In the genomic region with DNA sequence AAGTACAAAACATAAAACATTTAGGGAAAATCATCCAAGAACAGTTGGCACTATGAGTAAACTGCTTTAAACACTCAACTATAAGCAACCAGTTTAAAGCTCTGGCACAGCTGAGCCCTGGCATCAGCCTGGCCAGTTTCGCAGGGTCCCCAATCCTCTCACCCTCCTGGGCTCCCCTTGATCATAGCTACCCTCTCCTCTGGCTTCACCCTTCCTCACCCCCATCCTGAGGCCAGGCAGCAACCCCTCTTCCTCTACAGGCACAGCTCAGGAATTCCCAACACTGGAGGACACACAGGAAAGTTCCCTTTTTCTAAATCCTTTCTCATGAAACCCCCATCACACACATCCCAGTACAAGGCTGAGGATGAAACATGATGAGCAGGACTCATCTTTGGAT, we compare ENCODE assay signal across 28 cellular contexts.
"Had no signal": no experiment of that assay in that cellular context is flagged by ENCODE, and none has a peak within 500 bp of the region (broad histone marks: within the 10 kb centered on the region; RNA-seq: fewer than 3 reads in every experiment).

No MANE protein-coding gene starts in this region.

- DNase-seq: head of caudate nucleus; hypothalamus; immature natural killer cell; kidney; left colon; left lung; lower lobe of right lung; mammary epithelial cell; mesendoderm; midbrain; mucosa of descending colon; naive thymus-derived CD4-positive, alpha-beta T cell; nucleus accumbens; small intestine; spleen; stimulated activated CD4-positive, alpha-beta T cell treated with anti-CD3 and anti-CD28 coated beads, Interleukin-4, amount 100 ng/mL, for 24 hours; stimulated activated naive CD4-positive, alpha-beta T cell treated with Interleukin-2 at 50 U/mL for 16 hours; stimulated activated naive CD8-positive, alpha-beta T cell treated with anti-CD3 and anti-CD28 coated beads, Interleukin-15, amount 100 ng/mL, for 72 hours; substantia nigra had no signal

- H2AFZ ChIP-seq: parathyroid adenoma had no signal

- H3K4me1 Mint-ChIP-seq: immature natural killer cell; naive thymus-derived CD4-positive, alpha-beta T cell; stimulated activated memory B cell treated with anti-CD40 and anti-IgM and Interleukin-4, amounts not matched to agents 10 μg/mL and 1 μg/mL and 100 μg/mL, for 72 hours; stimulated activated naive CD8-positive, alpha-beta T cell treated with anti-CD3 and anti-CD28 coated beads, Interleukin-15, amount 100 ng/mL, for 72 hours had no signal

- H3K9ac ChIP-seq: parathyroid adenoma had no signal

- ATAC-seq: left colon; left lung; lower lobe of right lung; mucosa of descending colon; naive thymus-derived CD4-positive, alpha-beta T cell; natural killer cell treated with Interleukin-12 subunit alpha and Interleukin-12 subunit beta and Interleukin-15 and Interleukin-18, amount 100 ng/mL, for 72 hours; right lobe of liver; stimulated activated memory B cell treated with anti-CD40 and anti-IgM and Interleukin-4, amounts not matched to agents 10 μg/mL and 1 μg/mL and 100 μg/mL, for 72 hours; stimulated activated naive CD8-positive, alpha-beta T cell treated with anti-CD3 and anti-CD28 coated beads, Interleukin-15, amount 100 ng/mL, for 72 hours had no signal

- H3K4me1 ChIP-seq: left lung, lower lobe of right lung, parathyroid adenoma, right atrium auricular region, right lobe of liver, spleen, tibial nerve, vagina had no signal

- H3K27ac Mint-ChIP-seq: immature natural killer cell; naive thymus-derived CD4-positive, alpha-beta T cell; natural killer cell treated with Interleukin-12 subunit alpha and Interleukin-12 subunit beta and Interleukin-15 and Interleukin-18, amount 100 ng/mL, for 72 hours; progenitor cell of endocrine pancreas; stimulated activated memory B cell treated with anti-CD40 and anti-IgM and Interleukin-4, amounts not matched to agents 10 μg/mL and 1 μg/mL and 100 μg/mL, for 72 hours; type B pancreatic cell had no signal

- H3K36me3 ChIP-seq: left lung, lower lobe of right lung, right atrium auricular region, right lobe of liver, spleen, tibial nerve, vagina had no signal

- H3K9me3 Mint-ChIP-seq: immature natural killer cell; natural killer cell treated with Interleukin-12 subunit alpha and Interleukin-12 subunit beta and Interleukin-15 and Interleukin-18, amount 100 ng/mL, for 72 hours; stimulated activated naive CD8-positive, alpha-beta T cell treated with anti-CD3 and anti-CD28 coated beads, Interleukin-15, amount 100 ng/mL, for 72 hours had no signal

- H3K4me3 Mint-ChIP-seq: immature natural killer cell; naive thymus-derived CD4-positive, alpha-beta T cell; natural killer cell treated with Interleukin-12 subunit alpha and Interleukin-12 subunit beta and Interleukin-15 and Interleukin-18, amount 100 ng/mL, for 72 hours; stimulated activated memory B cell treated with anti-CD40 and anti-IgM and Interleukin-4, amounts not matched to agents 10 μg/mL and 1 μg/mL and 100 μg/mL, for 72 hours; stimulated activated naive CD8-positive, alpha-beta T cell treated with anti-CD3 and anti-CD28 coated beads, Interleukin-15, amount 100 ng/mL, for 72 hours; type B pancreatic cell had no signal

- H3K36me3 Mint-ChIP-seq: immature natural killer cell; naive thymus-derived CD4-positive, alpha-beta T cell; natural killer cell treated with Interleukin-12 subunit alpha and Interleukin-12 subunit beta and Interleukin-15 and Interleukin-18, amount 100 ng/mL, for 72 hours; stimulated activated memory B cell treated with anti-CD40 and anti-IgM and Interleukin-4, amounts not matched to agents 10 μg/mL and 1 μg/mL and 100 μg/mL, for 72 hours; type B pancreatic cell had no signal

- H3K79me2 ChIP-seq: parathyroid adenoma had no signal

- H3K27me3 ChIP-seq: right atrium auricular region, right lobe of liver, vagina had no signal

- H3K4me3 ChIP-seq: left lung, lower lobe of right lung, mucosa of descending colon, right atrium auricular region, right lobe of liver, spleen, tibial nerve, vagina had no signal

- H3K9me3 ChIP-seq: left lung, lower lobe of right lung, mucosa of descending colon, right atrium auricular region, right lobe of liver, vagina had no signal

- H3K27ac ChIP-seq: left lung, lower lobe of right lung, parathyroid adenoma, right atrium auricular region, right lobe of liver, spleen, tibial nerve, vagina had no signal
